1 cellular context compared by ENCODE assay signal in the genomic region with DNA sequence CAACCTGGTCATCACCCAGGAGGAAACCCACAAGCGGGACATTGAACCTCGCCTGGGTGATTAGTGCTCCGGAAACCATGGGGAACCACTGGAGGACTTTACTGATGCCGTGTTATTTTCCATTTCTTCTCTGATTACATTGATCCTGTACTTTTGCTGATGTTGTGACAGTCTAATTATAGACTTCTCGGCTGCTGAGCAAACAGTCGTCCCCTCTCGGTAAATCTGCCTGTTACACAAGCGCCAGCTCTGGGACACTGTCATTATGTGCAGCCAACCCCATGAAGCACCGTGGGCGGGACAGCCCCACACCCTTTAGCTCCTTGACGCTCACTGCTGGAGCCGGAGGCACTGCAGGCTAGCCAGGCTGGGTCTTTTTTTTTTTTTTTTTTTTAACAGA.
TF ChIP-seq lines count a peak whose summit lies in the region.

No MANE protein-coding gene starts in this region.

TF ChIP-seq in liver, 16 proteins besides CTCF, POLR2A, EP300 and RAD21 (continued from another document):
- TF ChIP-seq, protein P1, sequence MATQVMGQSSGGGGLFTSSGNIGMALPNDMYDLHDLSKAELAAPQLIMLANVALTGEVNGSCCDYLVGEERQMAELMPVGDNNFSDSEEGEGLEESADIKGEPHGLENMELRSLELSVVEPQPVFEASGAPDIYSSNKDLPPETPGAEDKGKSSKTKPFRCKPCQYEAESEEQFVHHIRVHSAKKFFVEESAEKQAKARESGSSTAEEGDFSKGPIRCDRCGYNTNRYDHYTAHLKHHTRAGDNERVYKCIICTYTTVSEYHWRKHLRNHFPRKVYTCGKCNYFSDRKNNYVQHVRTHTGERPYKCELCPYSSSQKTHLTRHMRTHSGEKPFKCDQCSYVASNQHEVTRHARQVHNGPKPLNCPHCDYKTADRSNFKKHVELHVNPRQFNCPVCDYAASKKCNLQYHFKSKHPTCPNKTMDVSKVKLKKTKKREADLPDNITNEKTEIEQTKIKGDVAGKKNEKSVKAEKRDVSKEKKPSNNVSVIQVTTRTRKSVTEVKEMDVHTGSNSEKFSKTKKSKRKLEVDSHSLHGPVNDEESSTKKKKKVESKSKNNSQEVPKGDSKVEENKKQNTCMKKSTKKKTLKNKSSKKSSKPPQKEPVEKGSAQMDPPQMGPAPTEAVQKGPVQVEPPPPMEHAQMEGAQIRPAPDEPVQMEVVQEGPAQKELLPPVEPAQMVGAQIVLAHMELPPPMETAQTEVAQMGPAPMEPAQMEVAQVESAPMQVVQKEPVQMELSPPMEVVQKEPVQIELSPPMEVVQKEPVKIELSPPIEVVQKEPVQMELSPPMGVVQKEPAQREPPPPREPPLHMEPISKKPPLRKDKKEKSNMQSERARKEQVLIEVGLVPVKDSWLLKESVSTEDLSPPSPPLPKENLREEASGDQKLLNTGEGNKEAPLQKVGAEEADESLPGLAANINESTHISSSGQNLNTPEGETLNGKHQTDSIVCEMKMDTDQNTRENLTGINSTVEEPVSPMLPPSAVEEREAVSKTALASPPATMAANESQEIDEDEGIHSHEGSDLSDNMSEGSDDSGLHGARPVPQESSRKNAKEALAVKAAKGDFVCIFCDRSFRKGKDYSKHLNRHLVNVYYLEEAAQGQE (IDR thresholded peaks at IDR 0.05): no peak
- TF ChIP-seq JUND (IDR thresholded peaks at IDR 0.05) (no peak), TAF1 (conservative IDR thresholded peaks at IDR 0.05) (no peak), FOXA2 (IDR thresholded peaks at IDR 0.05) (no peak), HNF4G (IDR thresholded peaks at IDR 0.05) (no peak), NR2F2 (IDR thresholded peaks at IDR 0.05) (no peak), YY1 (IDR thresholded peaks at IDR 0.05) (no peak), GABPA (IDR thresholded peaks at IDR 0.05 in 1 of 2, conservative IDR thresholded peaks at IDR 0.05 in 1 of 2) (no peak)
